Comparison of ENCODE assay signal across 10 cellular contexts in genomic region chr17:7626307-7626706, GRCh38. TPM values are rescaled to one million over a fixed set of nuclear protein-coding genes. Genes with fewer than 3 reads are reported as not detected.
DNase-seq lines count a peak whose midpoint lies in the region; ATAC-seq and TF ChIP-seq lines count a peak whose summit lies in the region.
"Had no signal": no experiment of that assay in that cellular context is flagged by ENCODE, and none has a peak within 500 bp of the region (broad histone marks: within the 10 kb centered on the region; RNA-seq: fewer than 3 reads in every experiment).

No MANE protein-coding gene starts in this region.

- intact Hi-C loops in Right ventricle myocardium superior (cut with DNase I), result no loop called here
- intact Hi-C loops in tibial artery (cut with DNase I; ENCODE audit: low total_unique reads), result loop anchor here (5.0 to 10.0 kb wide), 2 partner anchors 61 to 62 kb away; partner anchors contain the start of genes SENP3, TP53 and WRAP53

- WGBS in liver, result 53% methylated on average over 7 of the region's 7 CpGs

- H3K36me3 ChIP-seq in right atrium auricular region (no peaks in the 10 kb centered on the region), liver (ENCODE audit: control insufficient read depth in 4 of 4, insufficient read depth in 3 of 4, low read depth in 1 of 4, low read length in 3 of 4) (peaks cover 0 to 1% (median 0%) of the 10 kb centered on the region in 4 donors), tibial artery (peaks cover 0 to 5% (median 3%) of the 10 kb centered on the region in 3 donors)
- H3K36me3 ChIP-seq: SJSA1 had no signal

- no peaks in the 10 kb centered on the region for H3K9me3 ChIP-seq in right atrium auricular region
- no peaks in the 10 kb centered on the region for H3K9me3 ChIP-seq in liver (ENCODE audit: control insufficient read depth in 4 of 4, low read length in 3 of 4)
- no peaks in the 10 kb centered on the region for H3K9me3 ChIP-seq in tibial artery
- H3K9me3 ChIP-seq: SJSA1 had no signal

- TF ChIP-seq CTCF in right atrium auricular region (IDR thresholded peaks at IDR 0.05) (no peak), astrocyte of the cerebellum (IDR thresholded peaks at IDR 0.05; ENCODE audit: low read depth, low read length, missing control alignments) (no peak), liver (IDR thresholded peaks at IDR 0.05; ENCODE audit: low read depth, low read length, missing input control) (no peak), tibial artery (IDR thresholded peaks at IDR 0.05) (no peak)

- ATAC-seq in Right ventricle myocardium superior (ENCODE audit: poor library complexity), result no peak
- ATAC-seq in HG03280 (IDR thresholded peaks at IDR 0.05; ENCODE audit: unreplicated experiment), result no peak

- H3K4me1 ChIP-seq in right atrium auricular region, result peaks cover 0 to 17% of the 10 kb centered on the region in 2 donors
- peaks cover 10 to 52% (median 38%) of the 10 kb centered on the region in 4 donors for H3K4me1 ChIP-seq in liver (ENCODE audit: control insufficient read depth in 4 of 4, insufficient read depth in 4 of 4, low read length in 3 of 4)
- H3K4me1 ChIP-seq in tibial artery, result peaks cover 0 to 18% (median 9%) of the 10 kb centered on the region in 4 donors
- H3K4me1 ChIP-seq: SJSA1 had no signal

- in situ Hi-C loops in astrocyte of the cerebellum (cut with HindIII; ENCODE audit: low sequenced_read_pairs), result no loop called here

- H3K27ac ChIP-seq in right atrium auricular region, result peak overlapping the region in 1 of 2 donors; percentile 97
- H3K27ac ChIP-seq in liver (ENCODE audit: low read depth in 1 of 2, low read length in 2 of 2), result peak overlapping the region; percentile 85 to 99
- peak overlapping the region in 1 of 2 donors; percentile 92 for H3K27ac ChIP-seq in tibial artery
- H3K27ac ChIP-seq: SJSA1 had no signal

- no peak for TF ChIP-seq RAD21 in liver (IDR thresholded peaks at IDR 0.05)

- H3K4me3 ChIP-seq in right atrium auricular region (no peak overlapping the region), astrocyte of the cerebellum (ENCODE audit: low read depth, low read length) (peak overlapping the region; percentile 79), liver (ENCODE audit: low read depth in 1 of 3, low read length in 3 of 3) (peak overlapping the region; percentile 88 to 93 (median 92)), tibial artery (no peak overlapping the region)

- DNase-seq in Right ventricle myocardium superior, result peak; percentile 55
- no peak for DNase-seq in right atrium auricular region (ENCODE audit: low spot score)
- no peak for DNase-seq in astrocyte of the cerebellum (ENCODE audit: low read depth)
- peak; percentile 37 to 69 for DNase-seq in tibial artery
- no peak for DNase-seq in HT-29 (ENCODE audit: low spot score)
- no peak for DNase-seq in stimulated activated CD4-positive, alpha-beta T cell treated with anti-CD3 and anti-CD28 coated beads, Interleukin-4, amount 100 ng/mL, for 4 hours

- H3K27me3 ChIP-seq in right atrium auricular region (no peaks in the 10 kb centered on the region), liver (ENCODE audit: control insufficient read depth in 4 of 4, insufficient read depth in 4 of 4, low read length in 3 of 4) (no peaks in the 10 kb centered on the region), tibial artery (no peaks in the 10 kb centered on the region)
- H3K27me3 ChIP-seq: SJSA1 had no signal

- peak overlapping the region; percentile 85 to 92 for H3K9ac ChIP-seq in liver (ENCODE audit: low read depth in 1 of 2, low read length in 2 of 2)

TF ChIP-seq in liver, 16 proteins besides CTCF, POLR2A, EP300 and RAD21:
- TF ChIP-seq EGR1 (IDR thresholded peaks at IDR 0.05; ENCODE audit: low read depth in 2 of 2) (no peak), TAF1 (conservative IDR thresholded peaks at IDR 0.05) (no peak), NR2F2 (IDR thresholded peaks at IDR 0.05) (no peak)
TF ChIP-seq in liver: peak in this region for 0.

RNA-seq across cellular contexts. Expression of gene SAT2, which starts 1.3 kb away (rescaled TPM):
- total RNA-seq in Right ventricle myocardium superior, result 80.0 TPM
- 10 to 100 TPM; 56.0 to 78.5 TPM for total RNA-seq in right atrium auricular region
- 10 to 100 TPM; 25.9 to 53.8 TPM for total RNA-seq in liver
- polyA plus RNA-seq in liver, result 100 to 1,000 TPM; 158 to 181 TPM
- total RNA-seq in HT-29 (2014; rRNA removed; shearing (Covaris generic)), result 3.2 and 5.4 TPM in 2 replicates

RNA-seq across cellular contexts. Expression of gene SHBG, which starts 3.6 kb away (rescaled TPM):
- 0.54 TPM for total RNA-seq in Right ventricle myocardium superior
- total RNA-seq in right atrium auricular region, result under 1 TPM in 1 of 2 donors, not detected in 1; 0.39 TPM
- 10 to 100 TPM in 1 of 2 donors, 1 to 10 TPM in 1; 3.5 to 15.3 TPM for total RNA-seq in liver
- polyA plus RNA-seq in liver, result 10 to 100 TPM; 29.0 to 61.6 TPM
- 0.13 TPM in 1 of 2 replicates, not detected in the other for total RNA-seq in HT-29 (2014; rRNA removed; shearing (Covaris generic))
- total RNA-seq: SJSA1 had no signal

RNA-seq across cellular contexts. Expression of gene FXR2, which starts 11.6 kb away (rescaled TPM):
- 101 TPM for total RNA-seq in Right ventricle myocardium superior
- total RNA-seq in right atrium auricular region, result 10 to 100 TPM; 70.3 to 83.6 TPM
- 10 to 100 TPM; 12.4 to 18.3 TPM for total RNA-seq in liver
- 10 to 100 TPM in 1 of 2 donors, 1 to 10 TPM in 1; 6.8 to 17.2 TPM for polyA plus RNA-seq in liver
- total RNA-seq in HT-29 (2014; rRNA removed; shearing (Covaris generic)), result 23.8 and 30.3 TPM in 2 replicates

RNA-seq across cellular contexts. Expression of gene ATP1B2, which starts 24.4 kb away (rescaled TPM):
- total RNA-seq in Right ventricle myocardium superior (3.1 TPM), right atrium auricular region (1 to 10 TPM; 1.2 to 2.2 TPM), liver (1 to 10 TPM in 1 of 2 donors, under 1 TPM in 1; 0.33 to 8.3 TPM)
- polyA plus RNA-seq in liver, result 1 to 10 TPM in 1 of 2 donors, under 1 TPM in 1; 0.53 to 3.4 TPM
- total RNA-seq in HT-29 (2014; rRNA removed; shearing (Covaris generic)), result not detected in 2 replicates
- total RNA-seq: myocyte, SJSA1 had no signal

RNA-seq across cellular contexts. Expression of gene SOX15, which starts 36.4 kb away (rescaled TPM):
- total RNA-seq in Right ventricle myocardium superior (0.91 TPM), right atrium auricular region (10 to 100 TPM in 1 of 2 donors, 1 to 10 TPM in 1; 5.6 to 11.5 TPM), liver (under 1 TPM in 1 of 2 donors, not detected in 1; 0.17 TPM)
- polyA plus RNA-seq in liver, result under 1 TPM; 0.06 to 0.33 TPM
- 0.70 TPM in 1 of 2 replicates, not detected in the other for total RNA-seq in HT-29 (2014; rRNA removed; shearing (Covaris generic))
- total RNA-seq: SJSA1 had no signal

Comparison
In these comparisons a context has a peak if more than half of its experiments do, and no peak if none do; other contexts are left out.
1. DNase-seq: peak in Right ventricle myocardium superior (single experiment) and tibial artery (2 of 2); none in right atrium auricular region (single experiment), astrocyte of the cerebellum (single experiment), HT-29 (single experiment) and stimulated activated CD4-positive, alpha-beta T cell treated with anti-CD3 and anti-CD28 coated beads, Interleukin-4, amount 100 ng/mL, for 4 hours (0 of 2).
2. H3K4me3 ChIP-seq: peak in astrocyte of the cerebellum (single experiment) and liver (3 of 3); none in right atrium auricular region (0 of 2) and tibial artery (0 of 2).